8 cellular contexts compared by ENCODE assay signal in the genomic region with DNA sequence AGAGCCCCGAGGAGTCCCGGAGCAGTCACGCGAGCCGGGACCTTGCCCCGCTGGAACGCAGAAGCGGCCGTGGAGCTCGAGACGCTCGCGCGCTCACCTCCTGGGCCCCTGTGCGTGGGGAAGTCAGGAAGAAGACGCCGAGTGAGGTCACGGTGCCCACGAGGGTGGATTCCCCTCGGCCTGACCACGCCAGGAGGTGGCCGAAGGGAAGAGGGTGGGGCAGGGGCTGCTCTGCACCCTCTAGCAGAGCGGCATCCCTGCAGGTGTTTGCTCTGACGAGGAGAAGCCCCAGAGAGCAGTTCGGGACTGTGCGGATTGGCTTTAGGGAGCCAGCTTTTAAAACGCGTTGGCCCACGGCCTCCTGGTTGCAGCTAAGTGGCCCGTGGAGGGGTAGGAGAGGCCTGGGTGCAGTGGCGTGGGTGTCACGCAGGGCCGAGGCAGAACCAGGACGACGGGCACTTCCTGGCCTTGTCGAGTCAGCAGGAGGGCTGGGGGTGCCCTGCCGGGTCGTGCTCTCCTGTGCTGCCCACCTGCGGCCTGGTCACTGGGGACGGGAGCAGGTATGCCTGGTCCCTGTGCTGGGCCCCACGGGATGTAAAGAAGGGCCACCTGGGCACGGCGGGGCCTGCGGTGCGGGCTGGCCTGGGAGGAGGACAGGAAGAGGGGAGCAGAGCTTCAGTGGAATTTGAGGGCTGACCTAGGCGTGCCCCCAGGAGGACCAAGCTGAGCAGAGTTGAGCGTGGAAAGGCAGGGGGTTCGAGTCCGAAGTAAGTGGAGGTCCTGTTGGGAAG. TPM values are rescaled to one million over a fixed set of nuclear protein-coding genes. Genes with fewer than 3 reads are reported as not detected.
DNase-seq lines count a peak whose midpoint lies in the region; TF ChIP-seq lines count a peak whose summit lies in the region.

No MANE protein-coding gene starts in this region.

- no peak overlapping the region for H3K27ac ChIP-seq in OCI-LY1 (ENCODE audit: low read depth, low read length, poor library complexity, severe bottlenecking)

- H3K9me3 ChIP-seq in OCI-LY1 (ENCODE audit: low read length): no peaks in the 10 kb centered on the region

- no peaks in the 10 kb centered on the region for H3F3A ChIP-seq in OCI-LY1 (ENCODE audit: insufficient read depth, low read length)

- H3K9me2 ChIP-seq in OCI-LY1 (ENCODE audit: low read depth, low read length): no peaks in the 10 kb centered on the region

- peak overlapping the region; percentile 79 for H3K9ac ChIP-seq in OCI-LY1 (ENCODE audit: low read length)

- H3K4me2 ChIP-seq in OCI-LY1 (ENCODE audit: low read length): peak overlapping the region; percentile 84

- H2AFZ ChIP-seq in OCI-LY1 (ENCODE audit: low read length): no peak overlapping the region

- peaks cover 58% of the 10 kb centered on the region for H3K4me1 ChIP-seq in OCI-LY1 (ENCODE audit: insufficient read depth, low read length, severe bottlenecking)

- H3K79me2 ChIP-seq in OCI-LY1 (ENCODE audit: insufficient read depth, low read length): 0 out of 2 replicates have a peak, but pooled peaks cover 7% of the 10 kb centered on the region

- peak; percentile 73 for DNase-seq in activated CD8-positive, alpha-beta memory T cell treated with anti-CD3 and anti-CD28 coated beads for 24 hours
- DNase-seq in activated CD8-positive, alpha-beta memory T cell treated with anti-CD3 and anti-CD28 coated beads, Interleukin-2, amount 50 U/mL, for 4 hours: no peak
- peak; percentile 51 for DNase-seq in ecto neural progenitor cell (ENCODE audit: low spot score)
- peak; percentile 21 for DNase-seq in myocyte (ENCODE audit: low read depth)
- DNase-seq in HCEC 1CT: no peak
- no peak for DNase-seq in HPDE6-E6E7 (ENCODE audit: extremely low spot score)
- DNase-seq in NCI-H2171 treated with DMSO at 0.1 percent for 48 hours (lab: John Stamatoyannopoulos, UW): no peak

- H3K36me3 ChIP-seq in OCI-LY1 (ENCODE audit: insufficient read depth, low read length): peaks cover 8% of the 10 kb centered on the region

- peak overlapping the region; percentile 72 for H3K4me3 ChIP-seq in OCI-LY1 (ENCODE audit: low read depth, low read length, poor library complexity, severe bottlenecking)

- TF ChIP-seq CTCF in OCI-LY1 (IDR thresholded peaks at IDR 0.05; ENCODE audit: low read length): no peak

- peaks cover 6% of the 10 kb centered on the region for H3K27me3 ChIP-seq in OCI-LY1 (ENCODE audit: insufficient read depth, low read length)

- no peaks in the 10 kb centered on the region for H4K20me1 ChIP-seq in OCI-LY1 (ENCODE audit: insufficient read depth, low read length)

RNA-seq across cellular contexts. Expression of gene PDXK, which starts 1.0 kb away (rescaled TPM):
- total RNA-seq in myocyte: 55.6 and 87.0 TPM in 2 replicates
- 212 TPM for polyA plus RNA-seq in myocyte (2012)

RNA-seq across cellular contexts. Expression of gene CSTB, which starts 56.2 kb away (rescaled TPM):
- total RNA-seq in myocyte: 6.9 and 12.5 TPM in 2 replicates
- polyA plus RNA-seq in myocyte (2012): 112 TPM

Comparison
In these comparisons a context has a peak if more than half of its experiments do, and no peak if none do; other contexts are left out.
1. DNase-seq: peak in activated CD8-positive, alpha-beta memory T cell treated with anti-CD3 and anti-CD28 coated beads for 24 hours (single experiment), ecto neural progenitor cell (single experiment) and myocyte (single experiment); none in activated CD8-positive, alpha-beta memory T cell treated with anti-CD3 and anti-CD28 coated beads, Interleukin-2, amount 50 U/mL, for 4 hours (single experiment), HCEC 1CT (single experiment), HPDE6-E6E7 (single experiment) and NCI-H2171 treated with DMSO at 0.1 percent for 48 hours (single experiment).